ENCODE assay signal across 8 cellular contexts in genomic region chr1:45750298-45751038, GRCh38. TPM values are rescaled to one million over a fixed set of nuclear protein-coding genes. Genes with fewer than 3 reads are reported as not detected.
A peak's percentile ranks its signal among the peaks of the same experiment; 100 is the strongest.
DNase-seq lines count a peak whose midpoint lies in the region; ATAC-seq and TF ChIP-seq lines count a peak whose summit lies in the region.

TSS of gene IPP (minus strand) at chr1:45750653. CDS start at chr1:45746411, 4,242 bp downstream.

- in situ Hi-C loops in G401 (cut with HindIII; ENCODE audit: low sequenced_read_pairs), result no loop called here

- H3K36me3 Mint-ChIP-seq in nephron progenitor cell (ENCODE audit: low read depth), result peaks cover 9% of the 10 kb centered on the region

- H3K27me3 ChIP-seq in H7 (ENCODE audit: control insufficient read depth, insufficient read depth, low read length), result no peaks in the 10 kb centered on the region

- peak within 1 kb of the TSS; percentile 100 for H3K27ac Mint-ChIP-seq in nephron progenitor cell
- peak within 1 kb of the TSS; percentile 97 to 98 for H3K27ac Mint-ChIP-seq in stimulated activated naive CD8-positive, alpha-beta T cell treated with anti-CD3 and anti-CD28 coated beads, Interleukin-15, amount 100 ng/mL, for 72 hours

- TF ChIP-seq CTCF in fibroblast of the aortic adventitia (IDR thresholded peaks at IDR 0.05; ENCODE audit: insufficient read depth, low read length) (peak; percentile 20), nephron progenitor cell (IDR thresholded peaks at IDR 0.05) (no peak)

- peak; percentile 98 for ATAC-seq in stimulated activated naive CD8-positive, alpha-beta T cell treated with anti-CD3 and anti-CD28 coated beads, Interleukin-15, amount 100 ng/mL, for 72 hours

- H3K4me1 Mint-ChIP-seq in nephron progenitor cell, result peaks cover 27% of the 10 kb centered on the region
- peaks cover 21% of the 10 kb centered on the region for H3K4me1 Mint-ChIP-seq in stimulated activated naive CD8-positive, alpha-beta T cell treated with anti-CD3 and anti-CD28 coated beads, Interleukin-15, amount 100 ng/mL, for 72 hours

- H3K36me3 ChIP-seq in H7 (replicated peaks; ENCODE audit: control insufficient read depth, insufficient read depth, low read length), result no peaks in the 10 kb centered on the region

- H3K27me3 Mint-ChIP-seq in nephron progenitor cell (ENCODE audit: low read depth, poor library complexity), result no peaks in the 10 kb centered on the region
- no peaks in the 10 kb centered on the region for H3K27me3 Mint-ChIP-seq in stimulated activated naive CD8-positive, alpha-beta T cell treated with anti-CD3 and anti-CD28 coated beads, Interleukin-15, amount 100 ng/mL, for 72 hours

- DNase-seq in G401 (ENCODE audit: low spot score), result peak; percentile 95
- DNase-seq in H7, result peak; percentile 99
- DNase-seq in M059J (ENCODE audit: low read depth), result peak; percentile 98
- DNase-seq in SHP77 (lab: John Stamatoyannopoulos, UW), result peak; percentile 93 to 97
- peak; percentile 89 for DNase-seq in activated effector memory CD4-positive, alpha-beta T cell treated with Interleukin-2 at 50 U/mL for 16 hours
- peak; percentile 98 for DNase-seq in fibroblast of the aortic adventitia (ENCODE audit: low read depth)
- peak; percentile 95 for DNase-seq in nephron progenitor cell
- peak; percentile 96 to 98 for DNase-seq in stimulated activated naive CD8-positive, alpha-beta T cell treated with anti-CD3 and anti-CD28 coated beads, Interleukin-15, amount 100 ng/mL, for 72 hours

- H3K4me3 Mint-ChIP-seq in nephron progenitor cell, result peak within 1 kb of the TSS; percentile 95
- H3K4me3 Mint-ChIP-seq in stimulated activated naive CD8-positive, alpha-beta T cell treated with anti-CD3 and anti-CD28 coated beads, Interleukin-15, amount 100 ng/mL, for 72 hours, result peak within 1 kb of the TSS; percentile 93 to 96

- H3K9me3 Mint-ChIP-seq in nephron progenitor cell, result peaks cover 29% of the 10 kb centered on the region
- peaks cover 13 to 19% of the 10 kb centered on the region in 2 donors for H3K9me3 Mint-ChIP-seq in stimulated activated naive CD8-positive, alpha-beta T cell treated with anti-CD3 and anti-CD28 coated beads, Interleukin-15, amount 100 ng/mL, for 72 hours

- H3K4me3 ChIP-seq in H7 (ENCODE audit: insufficient read depth, low read depth, low read length) (peak within 1 kb of the TSS; percentile 73), fibroblast of the aortic adventitia (ENCODE audit: low read depth, low read length) (peak within 1 kb of the TSS; percentile 89)

RNA-seq across cellular contexts. Expression of gene IPP, which starts in this region (rescaled TPM):
- total RNA-seq in G401 (2014; rRNA removed; shearing (Covaris generic)), result 4.4 and 8.4 TPM in 2 replicates
- 5.8 and 6.8 TPM in 2 replicates for total RNA-seq in H7 (2014; rRNA removed; shearing (Covaris generic))
- 4.6 and 7.8 TPM in 2 replicates for total RNA-seq in M059J (2014; rRNA removed; shearing (Covaris generic))
- total RNA-seq in fibroblast of the aortic adventitia (ENCODE audit: low replicate concordance), result 11.7 and 14.1 TPM in 2 replicates

Comparison
In these comparisons a context has a peak if more than half of its experiments do, and no peak if none do; other contexts are left out.
1. Peak in every context shown above with its lines: DNase-seq, ATAC-seq and H3K4me3 ChIP-seq.